In the genomic region with DNA sequence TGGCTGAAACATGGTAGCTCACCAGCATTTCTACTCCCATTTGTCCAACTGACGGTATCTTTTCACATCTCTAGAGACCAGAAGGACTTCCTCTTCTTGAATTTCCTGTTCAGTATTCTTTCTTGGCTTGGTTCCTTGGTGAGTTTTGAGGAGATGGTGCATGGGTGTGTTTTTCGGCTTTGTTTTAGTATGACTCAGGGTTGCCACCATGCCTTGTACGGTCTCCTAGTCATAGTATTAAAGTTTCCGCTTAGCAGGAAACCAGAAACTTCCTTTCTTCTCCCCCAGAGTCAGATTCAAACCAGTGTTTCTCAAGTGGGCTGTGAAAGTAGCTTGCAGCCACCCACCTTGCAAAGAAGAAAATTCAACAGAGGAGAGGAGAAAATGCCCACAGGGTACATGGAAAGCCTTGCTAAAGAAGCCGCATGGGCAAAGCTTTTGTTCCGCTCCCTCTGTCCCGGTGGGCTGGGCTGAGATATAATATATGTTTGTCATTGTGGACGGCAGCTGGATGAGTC, we compare ENCODE assay signal across 1 cellular context.
TF ChIP-seq lines count a peak whose summit lies in the region.

No MANE protein-coding gene starts in this region.

TF ChIP-seq in GM12878, 131 proteins besides CTCF, POLR2A, EP300 and RAD21 (continued from another document and continues in another):
- TF ChIP-seq CEBPZ (IDR thresholded peaks at IDR 0.05; ENCODE audit: low read depth, low read length) (no peak), RB1 (IDR thresholded peaks at IDR 0.05; ENCODE audit: borderline replicate concordance) (no peak), KAT2A (conservative IDR thresholded peaks at IDR 0.05; ENCODE audit: control insufficient read depth, low read depth, low read length) (no peak), FOS (IDR thresholded peaks at IDR 0.05; ENCODE audit: borderline replicate concordance, extremely low read depth, insufficient read length) (no peak), SMC3 (IDR thresholded peaks at IDR 0.05; ENCODE audit: borderline replicate concordance, low read length) (no peak), IKZF2 (IDR thresholded peaks at IDR 0.05) (peak; percentile 86 to 89), BHLHE40 (IDR thresholded peaks at IDR 0.05; ENCODE audit: borderline replicate concordance in 1 of 2, low read depth in 2 of 2, low read length in 1 of 2) (0 out of 4 replicates have a peak, but pooled peaks of 1 of the 2 experiments have one; percentile 13), BMI1 (IDR thresholded peaks at IDR 0.05; ENCODE audit: borderline replicate concordance) (no peak), CBX3 (IDR thresholded peaks at IDR 0.05; ENCODE audit: borderline replicate concordance, low read depth) (no peak), PAX5 (IDR thresholded peaks at IDR 0.05; ENCODE audit: borderline replicate concordance, low read depth, low read length) (no peak), ZBTB4 (CRISPR knock-in tag; IDR thresholded peaks at IDR 0.05) (no peak), SIN3A (IDR thresholded peaks at IDR 0.05; ENCODE audit: low read depth, low read length) (no peak), KDM1A (IDR thresholded peaks at IDR 0.05; ENCODE audit: borderline replicate concordance) (no peak), MYC (IDR thresholded peaks at IDR 0.05; ENCODE audit: insufficient read depth, insufficient read length, insufficient replicate concordance, low read length, severe bottlenecking) (no peak), CREB1 (IDR thresholded peaks at IDR 0.05; ENCODE audit: low read depth) (peak; percentile 52; the same call in 1 of the 2 replicates), ESRRA (IDR thresholded peaks at IDR 0.05; ENCODE audit: low read length) (no peak), POLR2AphosphoS2 (IDR thresholded peaks at IDR 0.05; ENCODE audit: low read depth, low read length) (no peak), WRNIP1 (IDR thresholded peaks at IDR 0.05; ENCODE audit: borderline replicate concordance, low read depth, low read length) (no peak), YBX1 (IDR thresholded peaks at IDR 0.05) (no peak), CEBPB (IDR thresholded peaks at IDR 0.05; ENCODE audit: borderline replicate concordance in 1 of 2, low read depth in 2 of 2, low read length in 2 of 2) (no peak), GATAD2B (conservative IDR thresholded peaks at IDR 0.05; ENCODE audit: low read depth) (no peak), GABPA (IDR thresholded peaks at IDR 0.05; ENCODE audit: low read depth) (no peak), CBX5 (IDR thresholded peaks at IDR 0.05; ENCODE audit: low read depth) (0 out of 2 replicates have a peak, but pooled peaks have one; percentile 50), FOXK2 (IDR thresholded peaks at IDR 0.05) (no peak), STAT1 (conservative IDR thresholded peaks at IDR 0.05) (no peak), HDAC6 (IDR thresholded peaks at IDR 0.05; ENCODE audit: unreplicated experiment) (no peak), STAT3 (IDR thresholded peaks at IDR 0.05; ENCODE audit: low read depth, low read length) (no peak), SUPT20H (IDR thresholded peaks at IDR 0.05; ENCODE audit: borderline replicate concordance, control insufficient read depth, low read depth, low read length) (no peak), RCOR1 (conservative IDR thresholded peaks at IDR 0.05; ENCODE audit: low read depth, low read length) (0 out of 2 replicates have a peak, but pooled peaks have one; percentile 23), ZNF622 (IDR thresholded peaks at IDR 0.05) (no peak), RUNX3 (IDR thresholded peaks at IDR 0.05; ENCODE audit: low read length) (peak; percentile 81), JUND (IDR thresholded peaks at IDR 0.05; ENCODE audit: low read depth, low read length) (0 out of 2 replicates have a peak, but pooled peaks have one; percentile 49), NFIC (IDR thresholded peaks at IDR 0.05; ENCODE audit: low read depth, low read length) (peak; percentile 85), EED (IDR thresholded peaks at IDR 0.05; ENCODE audit: low read depth) (peak; percentile 92), MTA2 (IDR thresholded peaks at IDR 0.05; ENCODE audit: low read depth) (0 out of 2 replicates have a peak, but pooled peaks have one; percentile 28), PML (IDR thresholded peaks at IDR 0.05; ENCODE audit: low read length) (no peak), MEF2A (IDR thresholded peaks at IDR 0.05; ENCODE audit: insufficient read depth, low read depth, low read length) (0 out of 2 replicates have a peak, but pooled peaks have one; percentile 40), SUZ12 (IDR thresholded peaks at IDR 0.05; ENCODE audit: unreplicated experiment) (no peak), ASH2L (IDR thresholded peaks at IDR 0.05; ENCODE audit: borderline replicate concordance, low read depth) (no peak), SMARCA5 (IDR thresholded peaks at IDR 0.05) (no peak), RFX5 (IDR thresholded peaks at IDR 0.05; ENCODE audit: low read depth, low read length) (no peak), ZBED1 (IDR thresholded peaks at IDR 0.05; ENCODE audit: borderline replicate concordance) (no peak), IRF3 (IDR thresholded peaks at IDR 0.05) (no peak)
- TF ChIP-seq, protein P1, sequence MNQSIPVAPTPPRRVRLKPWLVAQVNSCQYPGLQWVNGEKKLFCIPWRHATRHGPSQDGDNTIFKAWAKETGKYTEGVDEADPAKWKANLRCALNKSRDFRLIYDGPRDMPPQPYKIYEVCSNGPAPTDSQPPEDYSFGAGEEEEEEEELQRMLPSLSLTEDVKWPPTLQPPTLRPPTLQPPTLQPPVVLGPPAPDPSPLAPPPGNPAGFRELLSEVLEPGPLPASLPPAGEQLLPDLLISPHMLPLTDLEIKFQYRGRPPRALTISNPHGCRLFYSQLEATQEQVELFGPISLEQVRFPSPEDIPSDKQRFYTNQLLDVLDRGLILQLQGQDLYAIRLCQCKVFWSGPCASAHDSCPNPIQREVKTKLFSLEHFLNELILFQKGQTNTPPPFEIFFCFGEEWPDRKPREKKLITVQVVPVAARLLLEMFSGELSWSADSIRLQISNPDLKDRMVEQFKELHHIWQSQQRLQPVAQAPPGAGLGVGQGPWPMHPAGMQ (IDR thresholded peaks at IDR 0.05; ENCODE audit: borderline replicate concordance): no peak
- TF ChIP-seq, protein P2, sequence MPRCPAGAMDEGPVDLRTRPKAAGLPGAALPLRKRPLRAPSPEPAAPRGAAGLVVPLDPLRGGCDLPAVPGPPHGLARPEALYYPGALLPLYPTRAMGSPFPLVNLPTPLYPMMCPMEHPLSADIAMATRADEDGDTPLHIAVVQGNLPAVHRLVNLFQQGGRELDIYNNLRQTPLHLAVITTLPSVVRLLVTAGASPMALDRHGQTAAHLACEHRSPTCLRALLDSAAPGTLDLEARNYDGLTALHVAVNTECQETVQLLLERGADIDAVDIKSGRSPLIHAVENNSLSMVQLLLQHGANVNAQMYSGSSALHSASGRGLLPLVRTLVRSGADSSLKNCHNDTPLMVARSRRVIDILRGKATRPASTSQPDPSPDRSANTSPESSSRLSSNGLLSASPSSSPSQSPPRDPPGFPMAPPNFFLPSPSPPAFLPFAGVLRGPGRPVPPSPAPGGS (IDR thresholded peaks at IDR 0.05; ENCODE audit: borderline replicate concordance, insufficient read depth, low read depth, low read length, poor library complexity, severe bottlenecking): no peak
- TF ChIP-seq, protein P3, sequence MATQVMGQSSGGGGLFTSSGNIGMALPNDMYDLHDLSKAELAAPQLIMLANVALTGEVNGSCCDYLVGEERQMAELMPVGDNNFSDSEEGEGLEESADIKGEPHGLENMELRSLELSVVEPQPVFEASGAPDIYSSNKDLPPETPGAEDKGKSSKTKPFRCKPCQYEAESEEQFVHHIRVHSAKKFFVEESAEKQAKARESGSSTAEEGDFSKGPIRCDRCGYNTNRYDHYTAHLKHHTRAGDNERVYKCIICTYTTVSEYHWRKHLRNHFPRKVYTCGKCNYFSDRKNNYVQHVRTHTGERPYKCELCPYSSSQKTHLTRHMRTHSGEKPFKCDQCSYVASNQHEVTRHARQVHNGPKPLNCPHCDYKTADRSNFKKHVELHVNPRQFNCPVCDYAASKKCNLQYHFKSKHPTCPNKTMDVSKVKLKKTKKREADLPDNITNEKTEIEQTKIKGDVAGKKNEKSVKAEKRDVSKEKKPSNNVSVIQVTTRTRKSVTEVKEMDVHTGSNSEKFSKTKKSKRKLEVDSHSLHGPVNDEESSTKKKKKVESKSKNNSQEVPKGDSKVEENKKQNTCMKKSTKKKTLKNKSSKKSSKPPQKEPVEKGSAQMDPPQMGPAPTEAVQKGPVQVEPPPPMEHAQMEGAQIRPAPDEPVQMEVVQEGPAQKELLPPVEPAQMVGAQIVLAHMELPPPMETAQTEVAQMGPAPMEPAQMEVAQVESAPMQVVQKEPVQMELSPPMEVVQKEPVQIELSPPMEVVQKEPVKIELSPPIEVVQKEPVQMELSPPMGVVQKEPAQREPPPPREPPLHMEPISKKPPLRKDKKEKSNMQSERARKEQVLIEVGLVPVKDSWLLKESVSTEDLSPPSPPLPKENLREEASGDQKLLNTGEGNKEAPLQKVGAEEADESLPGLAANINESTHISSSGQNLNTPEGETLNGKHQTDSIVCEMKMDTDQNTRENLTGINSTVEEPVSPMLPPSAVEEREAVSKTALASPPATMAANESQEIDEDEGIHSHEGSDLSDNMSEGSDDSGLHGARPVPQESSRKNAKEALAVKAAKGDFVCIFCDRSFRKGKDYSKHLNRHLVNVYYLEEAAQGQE (IDR thresholded peaks at IDR 0.05; ENCODE audit: low read depth, low read length): no peak
- TF ChIP-seq, protein P4, sequence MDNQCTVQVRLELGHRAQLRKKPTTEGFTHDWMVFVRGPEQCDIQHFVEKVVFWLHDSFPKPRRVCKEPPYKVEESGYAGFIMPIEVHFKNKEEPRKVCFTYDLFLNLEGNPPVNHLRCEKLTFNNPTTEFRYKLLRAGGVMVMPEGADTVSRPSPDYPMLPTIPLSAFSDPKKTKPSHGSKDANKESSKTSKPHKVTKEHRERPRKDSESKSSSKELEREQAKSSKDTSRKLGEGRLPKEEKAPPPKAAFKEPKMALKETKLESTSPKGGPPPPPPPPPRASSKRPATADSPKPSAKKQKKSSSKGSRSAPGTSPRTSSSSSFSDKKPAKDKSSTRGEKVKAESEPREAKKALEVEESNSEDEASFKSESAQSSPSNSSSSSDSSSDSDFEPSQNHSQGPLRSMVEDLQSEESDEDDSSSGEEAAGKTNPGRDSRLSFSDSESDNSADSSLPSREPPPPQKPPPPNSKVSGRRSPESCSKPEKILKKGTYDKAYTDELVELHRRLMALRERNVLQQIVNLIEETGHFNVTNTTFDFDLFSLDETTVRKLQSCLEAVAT (IDR thresholded peaks at IDR 0.05): no peak
- TF ChIP-seq, protein P5, sequence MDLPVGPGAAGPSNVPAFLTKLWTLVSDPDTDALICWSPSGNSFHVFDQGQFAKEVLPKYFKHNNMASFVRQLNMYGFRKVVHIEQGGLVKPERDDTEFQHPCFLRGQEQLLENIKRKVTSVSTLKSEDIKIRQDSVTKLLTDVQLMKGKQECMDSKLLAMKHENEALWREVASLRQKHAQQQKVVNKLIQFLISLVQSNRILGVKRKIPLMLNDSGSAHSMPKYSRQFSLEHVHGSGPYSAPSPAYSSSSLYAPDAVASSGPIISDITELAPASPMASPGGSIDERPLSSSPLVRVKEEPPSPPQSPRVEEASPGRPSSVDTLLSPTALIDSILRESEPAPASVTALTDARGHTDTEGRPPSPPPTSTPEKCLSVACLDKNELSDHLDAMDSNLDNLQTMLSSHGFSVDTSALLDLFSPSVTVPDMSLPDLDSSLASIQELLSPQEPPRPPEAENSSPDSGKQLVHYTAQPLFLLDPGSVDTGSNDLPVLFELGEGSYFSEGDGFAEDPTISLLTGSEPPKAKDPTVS (IDR thresholded peaks at IDR 0.05; ENCODE audit: low read depth, low read length): no peak
